ENCODE assay signal across 9 cellular contexts in genomic region chr22:44567846-44568493, GRCh38.
A peak's percentile ranks its signal among the peaks of the same experiment; 100 is the strongest.
DNase-seq lines count a peak whose midpoint lies in the region; ATAC-seq and TF ChIP-seq lines count a peak whose summit lies in the region.
"Had no signal": no experiment of that assay in that cellular context is flagged by ENCODE, and none has a peak within 500 bp of the region (broad histone marks: within the 10 kb centered on the region; RNA-seq: fewer than 3 reads in every experiment).

No MANE protein-coding gene starts in this region.

- H3K27me3 Mint-ChIP-seq in activated T-cell treated with anti-CD3 and anti-CD28 coated beads, Interleukin-2, amount 50 U/mL, for 4 hours (ENCODE audit: low read depth), result no peaks in the 10 kb centered on the region

- no peak for DNase-seq in GM06990 (ENCODE audit: extremely low read depth, insufficient read length)
- peak; percentile 15 for DNase-seq in NCI-H146 treated with DMSO at 0.1 percent for 48 hours (lab: John Stamatoyannopoulos, UW; ENCODE audit: unreplicated experiment)
- DNase-seq in activated T-cell treated with anti-CD3 and anti-CD28 coated beads, Interleukin-2, amount 50 U/mL, for 4 hours, result peak; percentile 43
- DNase-seq in foreskin keratinocyte, result no peak
- peak; percentile 10 for DNase-seq in stimulated activated CD4-positive, alpha-beta T cell treated with anti-CD3 and anti-CD28 coated beads, Interleukin-2, amount 100 ng/mL, for 4 hours (ENCODE audit: low read depth)
- DNase-seq in NCI-H345 treated with DMSO at 0.1 percent for 48 hours (lab: John Stamatoyannopoulos, UW; ENCODE audit: unreplicated experiment), result no peak

- TF ChIP-seq CTCF in GM06990 (IDR thresholded peaks at IDR 0.05; ENCODE audit: insufficient read depth, low read length, poor library complexity, severe bottlenecking) (peak; percentile 73), foreskin keratinocyte (conservative IDR thresholded peaks at IDR 0.05) (peak; percentile 55)

- H3K9me3 Mint-ChIP-seq in activated T-cell treated with anti-CD3 and anti-CD28 coated beads, Interleukin-2, amount 50 U/mL, for 4 hours, result peaks cover 13% of the 10 kb centered on the region

- H3K27me3 ChIP-seq in GM06990 (replicated peaks; ENCODE audit: control insufficient read depth, insufficient read depth, low read length) (no peaks in the 10 kb centered on the region; the same call in 1 of the 2 replicates), foreskin keratinocyte (peaks cover 3% of the 10 kb centered on the region)

- H3K4me3 ChIP-seq in GM06990 (replicated peaks; ENCODE audit: low read depth, low read length), result no peak overlapping the region

- no peaks in the 10 kb centered on the region for H3K36me3 ChIP-seq in GM06990 (ENCODE audit: control insufficient read depth, insufficient read depth, low read length)

- H3K4me3 Mint-ChIP-seq in activated T-cell treated with anti-CD3 and anti-CD28 coated beads, Interleukin-2, amount 50 U/mL, for 4 hours, result no peak overlapping the region
- H3K4me3 Mint-ChIP-seq: T-helper 1 cell treated with Interleukin-12 subunit alpha and Interleukin-12 subunit beta and Interleukin-4 antibody, amounts not matched to agents 30 μg/mL and 1 μg/mL, for 36 hours had no signal

- no peak for ATAC-seq in activated T-cell treated with anti-CD3 and anti-CD28 coated beads, Interleukin-2, amount 50 U/mL, for 4 hours
- ATAC-seq in foreskin keratinocyte (no peak), GM19397 (IDR thresholded peaks at IDR 0.05; ENCODE audit: unreplicated experiment) (no peak), GM18858 (IDR thresholded peaks at IDR 0.05; ENCODE audit: unreplicated experiment) (no peak)

- peaks cover 2% of the 10 kb centered on the region for H3K36me3 Mint-ChIP-seq in activated T-cell treated with anti-CD3 and anti-CD28 coated beads, Interleukin-2, amount 50 U/mL, for 4 hours (ENCODE audit: insufficient read depth)

- no peak overlapping the region for H3K27ac ChIP-seq in foreskin keratinocyte

- no peaks in the 10 kb centered on the region for H3K4me1 ChIP-seq in foreskin keratinocyte

- H3K4me1 Mint-ChIP-seq in activated T-cell treated with anti-CD3 and anti-CD28 coated beads, Interleukin-2, amount 50 U/mL, for 4 hours (ENCODE audit: low read depth), result no peaks in the 10 kb centered on the region

Comparison
In these comparisons a context has a peak if more than half of its experiments do, and no peak if none do; other contexts are left out.
1. DNase-seq: peak in NCI-H146 treated with DMSO at 0.1 percent for 48 hours (single experiment), activated T-cell treated with anti-CD3 and anti-CD28 coated beads, Interleukin-2, amount 50 U/mL, for 4 hours (single experiment) and stimulated activated CD4-positive, alpha-beta T cell treated with anti-CD3 and anti-CD28 coated beads, Interleukin-2, amount 100 ng/mL, for 4 hours (single experiment); none in GM06990 (single experiment), foreskin keratinocyte (0 of 2) and NCI-H345 treated with DMSO at 0.1 percent for 48 hours (single experiment).